ENCODE assay signal across 17 cellular contexts in the genomic region with DNA sequence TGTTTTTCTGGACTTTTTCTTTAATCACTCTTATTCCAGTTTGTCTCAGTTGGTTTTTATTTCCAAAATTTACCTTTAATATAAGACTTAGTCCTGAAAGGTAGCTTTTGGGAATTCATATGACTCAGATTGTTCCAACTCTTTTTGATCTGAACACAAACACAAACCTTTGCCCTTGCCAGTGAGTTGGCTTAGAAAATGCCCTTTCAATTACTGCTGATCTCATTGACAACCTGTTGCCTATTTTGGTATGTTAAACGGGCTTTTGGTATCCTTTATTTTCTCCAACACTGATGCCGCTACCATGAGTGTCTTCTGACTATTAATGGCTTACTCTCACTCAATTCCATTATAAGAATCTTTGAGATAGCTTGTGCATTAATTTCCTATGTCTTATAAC.
DNase-seq lines count a peak whose midpoint lies in the region; ATAC-seq and TF ChIP-seq lines count a peak whose summit lies in the region.
"Had no signal": no experiment of that assay in that cellular context is flagged by ENCODE, and none has a peak within 500 bp of the region (broad histone marks: within the 10 kb centered on the region; RNA-seq: fewer than 3 reads in every experiment).

No MANE protein-coding gene starts in this region.

- peaks cover 2% of the 10 kb centered on the region for H3K27me3 Mint-ChIP-seq in GM23338 (ENCODE audit: insufficient read depth, low read depth, poor library complexity)
- H3K27me3 Mint-ChIP-seq: CD4-positive, alpha-beta memory T cell had no signal

- TF ChIP-seq RAD21 in SK-N-SH (IDR thresholded peaks at IDR 0.05; ENCODE audit: low read length), result no peak

- no peak for TF ChIP-seq EP300 in SK-N-SH (IDR thresholded peaks at IDR 0.05; ENCODE audit: borderline replicate concordance in 1 of 2, low read depth in 1 of 2, low read length in 1 of 2)

- H3K9me2 ChIP-seq in GM23338 (ENCODE audit: insufficient read depth), result no peaks in the 10 kb centered on the region
- 0 out of 2 replicates have a peak, but pooled peaks cover 2% of the 10 kb centered on the region for H3K9me2 ChIP-seq in SK-N-SH

- H3F3A ChIP-seq in GM23338 (replicated peaks; ENCODE audit: low read depth), result no peaks in the 10 kb centered on the region
- peaks cover 18% of the 10 kb centered on the region for H3F3A ChIP-seq in SK-N-SH (replicated peaks; ENCODE audit: insufficient read depth)

- CTCF ChIA-PET in SK-N-SH (lab: Yijun Ruan, JAX), result no interaction called here

- H2AFZ ChIP-seq in GM23338 (no peak overlapping the region), SK-N-SH (ENCODE audit: low read depth) (no peak overlapping the region)

- H3K4me1 ChIP-seq in GM23338 (ENCODE audit: insufficient read depth) (peaks cover 53% of the 10 kb centered on the region), HUES48 (ENCODE audit: control insufficient read depth, insufficient read depth, low read length) (peaks cover 54% of the 10 kb centered on the region), SK-N-SH (ENCODE audit: control insufficient read depth in 1 of 2, insufficient read depth in 2 of 2, low read depth in 1 of 2, low read length in 1 of 2) (peaks cover 3 to 9% of the 10 kb centered on the region in 2 experiments; a peak in 2 of 4 replicates), aorta (ENCODE audit: control insufficient read depth in 1 of 2, insufficient read depth in 2 of 2, low read length in 2 of 2) (no peaks in the 10 kb centered on the region)
- H3K4me1 ChIP-seq: BLaER1 had no signal

- H3K9ac ChIP-seq in HUES48 (ENCODE audit: low read depth, low read length) (no peak overlapping the region), SK-N-SH (no peak overlapping the region)
- H3K9ac ChIP-seq: BLaER1 had no signal

- peaks cover 3% of the 10 kb centered on the region; the same call in 2 of the 3 replicates for H3K9me3 Mint-ChIP-seq in GM23338

- intact Hi-C loops in aorta (cut with DNase I), result loop anchor here in 1 of 2 donors (5.0 kb wide), 1 partner anchor 67 kb away; no protein-coding TSS in a partner anchor

- H3K4me3 ChIP-seq in GM23338 (no peak overlapping the region), HUES48 (ENCODE audit: low read depth, low read length) (no peak overlapping the region), SK-N-SH (ENCODE audit: low read depth in 2 of 2, low read length in 1 of 2) (no peak overlapping the region), aorta (ENCODE audit: low read length in 2 of 2) (no peak overlapping the region)
- H3K4me3 ChIP-seq: BLaER1, GM12878 had no signal

- no peak for DNase-seq in GM23338 (ENCODE audit: low spot score)
- DNase-seq in kidney tubule cell (ENCODE audit: low spot score), result peak; percentile 4
- peak; percentile 60 for DNase-seq in renal cortical epithelial cell (ENCODE audit: low read depth)
- DNase-seq in SK-N-SH, result no peak
- no peak for DNase-seq in stimulated activated naive CD4-positive, alpha-beta T cell treated with Interleukin-2 at 50 U/mL for 16 hours (lab: John Stamatoyannopoulos, UW)
- DNase-seq in aorta, result no peak
- DNase-seq: 8988T; CD4-positive, alpha-beta memory T cell; DMS153; DMS79; GDM1; H9; IMR-90 had no signal

- H3K27ac Mint-ChIP-seq in GM23338, result peak overlapping the region; percentile 58; the same call in 1 of the 2 replicates
- H3K27ac Mint-ChIP-seq: CD14-positive monocyte; CD4-positive, alpha-beta memory T cell had no signal

- TF ChIP-seq CTCF in GM23338 (conservative IDR thresholded peaks at IDR 0.05; ENCODE audit: low read depth in 2 of 2) (no peak), SK-N-SH (IDR thresholded peaks at IDR 0.05) (no peak)

- H3K4me1 Mint-ChIP-seq in GM23338, result peaks cover 56% of the 10 kb centered on the region
- H3K4me1 Mint-ChIP-seq: CD14-positive monocyte; CD4-positive, alpha-beta memory T cell had no signal

- WGBS in SK-N-SH (ENCODE audit: low lambda C conversion rate), result 88% methylated on average over 2 of the region's 2 CpGs
- 59 to 61% methylated on average over 2 of the region's 2 CpGs for WGBS in aorta, 2 donors

- H4K20me1 ChIP-seq in GM23338 (replicated peaks; ENCODE audit: insufficient read depth) (no peaks in the 10 kb centered on the region; the same call in 1 of the 2 replicates), SK-N-SH (ENCODE audit: insufficient read depth) (no peaks in the 10 kb centered on the region)
- H4K20me1 ChIP-seq: BLaER1 had no signal

- H3K79me2 ChIP-seq in GM23338 (replicated peaks; ENCODE audit: insufficient read depth) (peaks cover 83% of the 10 kb centered on the region), SK-N-SH (ENCODE audit: insufficient read depth) (0 out of 2 replicates have a peak, but pooled peaks cover 3% of the 10 kb centered on the region)

- no peak overlapping the region for H3K4me3 Mint-ChIP-seq in GM23338
- H3K4me3 Mint-ChIP-seq: CD14-positive monocyte; CD4-positive, alpha-beta memory T cell; H9 had no signal

- no peaks in the 10 kb centered on the region for H3K27me3 ChIP-seq in GM23338 (ENCODE audit: insufficient read depth)
- H3K27me3 ChIP-seq in HUES48 (ENCODE audit: control insufficient read depth, insufficient read depth, low read length), result no peaks in the 10 kb centered on the region
- no peaks in the 10 kb centered on the region for H3K27me3 ChIP-seq in SK-N-SH (ENCODE audit: insufficient read depth)
- no peaks in the 10 kb centered on the region for H3K27me3 ChIP-seq in aorta (ENCODE audit: control insufficient read depth in 1 of 2, insufficient read depth in 2 of 2, low read length in 1 of 2)
- H3K27me3 ChIP-seq: BLaER1 had no signal

- no peak for ATAC-seq in GM23338
- ATAC-seq in aorta (ENCODE audit: low FRiP score), result no peak
- ATAC-seq: GM12878 had no signal

- H3K4me2 ChIP-seq in GM23338, result no peak overlapping the region
- no peak overlapping the region for H3K4me2 ChIP-seq in SK-N-SH
- H3K4me2 ChIP-seq: BLaER1 had no signal

- H3K9me3 ChIP-seq in HUES48 (ENCODE audit: control insufficient read depth, insufficient read depth, low read length) (no peaks in the 10 kb centered on the region), SK-N-SH (no peaks in the 10 kb centered on the region), aorta (ENCODE audit: control insufficient read depth, low read length) (peaks cover 1% of the 10 kb centered on the region)
- H3K9me3 ChIP-seq: BLaER1 had no signal

- POLR2A ChIA-PET in SK-N-SH (lab: Yijun Ruan, JAX), result no interaction called here

- peaks cover 13% of the 10 kb centered on the region; the same call in 2 of the 3 replicates for H3K36me3 Mint-ChIP-seq in GM23338 (ENCODE audit: low read depth)
- H3K36me3 Mint-ChIP-seq: CD14-positive monocyte; CD4-positive, alpha-beta memory T cell had no signal

- H3K36me3 ChIP-seq in GM23338 (ENCODE audit: insufficient read depth) (no peaks in the 10 kb centered on the region), HUES48 (ENCODE audit: control insufficient read depth, insufficient read depth, low read length) (no peaks in the 10 kb centered on the region), SK-N-SH (replicated peaks in 1 of 2; ENCODE audit: control insufficient read depth in 1 of 2, insufficient read depth in 2 of 2, low read length in 1 of 2) (peaks cover 0 to 16% of the 10 kb centered on the region in 2 experiments), aorta (ENCODE audit: control insufficient read depth in 1 of 2, insufficient read depth in 2 of 2, low read length in 1 of 2) (no peaks in the 10 kb centered on the region)
- H3K36me3 ChIP-seq: BLaER1 had no signal

- H3K27ac ChIP-seq in GM23338 (ENCODE audit: low read depth) (no peak overlapping the region), HUES48 (ENCODE audit: low read depth, low read length) (peak overlapping the region; percentile 2), SK-N-SH (ENCODE audit: low read depth in 2 of 2, low read length in 1 of 2) (no peak overlapping the region), aorta (ENCODE audit: low read depth in 1 of 2, low read length in 2 of 2) (no peak overlapping the region)
- H3K27ac ChIP-seq: BLaER1 had no signal

TF ChIP-seq in SK-N-SH, 30 proteins besides CTCF, POLR2A, EP300 and RAD21 (continues in another document):
- TF ChIP-seq TAF1 (IDR thresholded peaks at IDR 0.05; ENCODE audit: borderline replicate concordance, low read depth, low read length) (no peak), SIN3A (IDR thresholded peaks at IDR 0.05; ENCODE audit: borderline replicate concordance, low read depth, low read length) (no peak), MEF2A (IDR thresholded peaks at IDR 0.05; ENCODE audit: borderline replicate concordance, low read depth) (no peak), SMC3 (IDR thresholded peaks at IDR 0.05; ENCODE audit: low read depth, low read length) (no peak), NRF1 (IDR thresholded peaks at IDR 0.05; ENCODE audit: low read depth, low read length) (no peak), NFIC (IDR thresholded peaks at IDR 0.05; ENCODE audit: borderline replicate concordance) (no peak), POLR2AphosphoS5 (IDR thresholded peaks at IDR 0.05; ENCODE audit: low read depth, low read length) (no peak), TCF12 (IDR thresholded peaks at IDR 0.05) (no peak), FOSL2 (IDR thresholded peaks at IDR 0.05; ENCODE audit: borderline replicate concordance, low read depth) (no peak), GATA2 (CRISPR knock-in tag; IDR thresholded peaks at IDR 0.05) (no peak), YY1 (IDR thresholded peaks at IDR 0.05; ENCODE audit: low read depth) (no peak)
- TF ChIP-seq, protein P1, sequence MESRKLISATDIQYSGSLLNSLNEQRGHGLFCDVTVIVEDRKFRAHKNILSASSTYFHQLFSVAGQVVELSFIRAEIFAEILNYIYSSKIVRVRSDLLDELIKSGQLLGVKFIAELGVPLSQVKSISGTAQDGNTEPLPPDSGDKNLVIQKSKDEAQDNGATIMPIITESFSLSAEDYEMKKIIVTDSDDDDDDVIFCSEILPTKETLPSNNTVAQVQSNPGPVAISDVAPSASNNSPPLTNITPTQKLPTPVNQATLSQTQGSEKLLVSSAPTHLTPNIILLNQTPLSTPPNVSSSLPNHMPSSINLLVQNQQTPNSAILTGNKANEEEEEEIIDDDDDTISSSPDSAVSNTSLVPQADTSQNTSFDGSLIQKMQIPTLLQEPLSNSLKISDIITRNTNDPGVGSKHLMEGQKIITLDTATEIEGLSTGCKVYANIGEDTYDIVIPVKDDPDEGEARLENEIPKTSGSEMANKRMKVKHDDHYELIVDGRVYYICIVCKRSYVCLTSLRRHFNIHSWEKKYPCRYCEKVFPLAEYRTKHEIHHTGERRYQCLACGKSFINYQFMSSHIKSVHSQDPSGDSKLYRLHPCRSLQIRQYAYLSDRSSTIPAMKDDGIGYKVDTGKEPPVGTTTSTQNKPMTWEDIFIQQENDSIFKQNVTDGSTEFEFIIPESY (IDR thresholded peaks at IDR 0.05; ENCODE audit: borderline replicate concordance, low read depth), result no peak
- TF ChIP-seq, protein P2, sequence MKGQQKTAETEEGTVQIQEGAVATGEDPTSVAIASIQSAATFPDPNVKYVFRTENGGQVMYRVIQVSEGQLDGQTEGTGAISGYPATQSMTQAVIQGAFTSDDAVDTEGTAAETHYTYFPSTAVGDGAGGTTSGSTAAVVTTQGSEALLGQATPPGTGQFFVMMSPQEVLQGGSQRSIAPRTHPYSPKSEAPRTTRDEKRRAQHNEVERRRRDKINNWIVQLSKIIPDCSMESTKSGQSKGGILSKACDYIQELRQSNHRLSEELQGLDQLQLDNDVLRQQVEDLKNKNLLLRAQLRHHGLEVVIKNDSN (IDR thresholded peaks at IDR 0.05; ENCODE audit: borderline replicate concordance, low read depth), result no peak

Comparison
In these comparisons a context has a peak if more than half of its experiments do, and no peak if none do; other contexts are left out.
1. DNase-seq: peak in kidney tubule cell (single experiment) and renal cortical epithelial cell (single experiment); none in GM23338 (single experiment), SK-N-SH (single experiment), stimulated activated naive CD4-positive, alpha-beta T cell treated with Interleukin-2 at 50 U/mL for 16 hours (single experiment) and aorta (0 of 2).